Comparison of ENCODE assay signal across 8 cellular contexts in the genomic region with DNA sequence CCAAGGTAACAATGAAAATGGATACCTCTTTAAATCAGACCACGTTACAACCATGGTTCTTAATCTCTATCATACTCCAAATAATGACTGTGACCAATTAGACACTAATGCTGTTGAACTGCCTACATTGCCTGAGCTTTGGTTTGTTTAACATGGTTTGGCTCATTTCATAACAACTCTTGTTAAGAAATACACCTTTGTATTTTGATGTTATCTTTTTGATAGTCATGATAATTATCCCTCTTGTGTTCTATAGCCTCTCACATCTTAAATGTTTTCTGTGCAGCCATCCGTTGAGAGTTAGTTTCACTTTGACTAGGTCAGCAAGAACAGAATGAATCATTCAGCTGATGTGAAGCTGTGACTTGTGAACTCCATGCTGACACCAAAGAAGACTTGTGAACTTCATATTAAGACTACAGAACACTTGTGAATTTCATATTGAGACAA.
DNase-seq lines count a peak whose midpoint lies in the region; ATAC-seq and TF ChIP-seq lines count a peak whose summit lies in the region.

No MANE protein-coding gene starts in this region.

- H3K27me3 ChIP-seq in hepatocyte (no peaks in the 10 kb centered on the region), tibial artery (no peaks in the 10 kb centered on the region)

- peak; percentile 96 for ATAC-seq in GM19372 (IDR thresholded peaks at IDR 0.05; ENCODE audit: low read depth, unreplicated experiment)
- peak; percentile 99 for ATAC-seq in HG03196 (IDR thresholded peaks at IDR 0.05; ENCODE audit: unreplicated experiment)

- no peaks in the 10 kb centered on the region for H3K4me1 ChIP-seq in hepatocyte (ENCODE audit: insufficient read depth)
- H3K4me1 ChIP-seq in tibial artery = no peaks in the 10 kb centered on the region

- no peaks in the 10 kb centered on the region for H3K9me2 ChIP-seq in hepatocyte (replicated peaks; ENCODE audit: insufficient read depth)

- 41% methylated on average over 2 of the region's 2 CpGs for WGBS in hepatocyte (ENCODE audit: low lambda C conversion rate, missing lambda C conversion rate)

- intact Hi-C loops in tibial artery (cut with DNase I; ENCODE audit: low total_unique reads) = no loop called here

- H3K9me3 Mint-ChIP-seq in type B pancreatic cell = peaks cover 6% of the 10 kb centered on the region

- no peak overlapping the region for H3K4me3 ChIP-seq in hepatocyte
- H3K4me3 ChIP-seq in tibial artery = no peak overlapping the region

- H3K36me3 ChIP-seq in hepatocyte (replicated peaks; ENCODE audit: insufficient read depth, low read depth) (no peaks in the 10 kb centered on the region), tibial artery (no peaks in the 10 kb centered on the region)

- peaks cover 6% of the 10 kb centered on the region for H3K4me1 Mint-ChIP-seq in type B pancreatic cell (ENCODE audit: unreplicated experiment)

- peak overlapping the region; percentile 66 for H3K4me2 ChIP-seq in hepatocyte

- H2AFZ ChIP-seq in hepatocyte = peak overlapping the region; percentile 75

- no peak overlapping the region for H3K4me3 Mint-ChIP-seq in type B pancreatic cell

- DNase-seq in DMS79 treated with DMSO at 0.1 percent for 48 hours (lab: John Stamatoyannopoulos, UW) (peak; percentile 96), RKO (ENCODE audit: low spot score) (peak; percentile 53), hepatocyte (ENCODE audit: low spot score) (peak; percentile 15), type B pancreatic cell (ENCODE audit: extremely low spot score, unreplicated experiment) (no peak), NCI-H2171 (lab: John Stamatoyannopoulos, UW) (no peak), tibial artery (no peak)

- H3K9me3 ChIP-seq in hepatocyte (ENCODE audit: low read depth) (no peaks in the 10 kb centered on the region), tibial artery (no peaks in the 10 kb centered on the region)

- peak overlapping the region; percentile 12 for H3K27ac ChIP-seq in hepatocyte
- H3K27ac ChIP-seq in tibial artery = no peak overlapping the region

- H3K27ac Mint-ChIP-seq in type B pancreatic cell = no peak overlapping the region

- no peaks in the 10 kb centered on the region for H3K36me3 Mint-ChIP-seq in type B pancreatic cell

- H3K27me3 Mint-ChIP-seq in type B pancreatic cell = no peaks in the 10 kb centered on the region

- H3K79me2 ChIP-seq in hepatocyte = no peaks in the 10 kb centered on the region

- no peaks in the 10 kb centered on the region for H4K20me1 ChIP-seq in hepatocyte (ENCODE audit: insufficient read depth, poor library complexity, severe bottlenecking)

- TF ChIP-seq CTCF in hepatocyte (IDR thresholded peaks at IDR 0.05; ENCODE audit: poor library complexity) (no peak), type B pancreatic cell (conservative IDR thresholded peaks at IDR 0.05) (no peak), tibial artery (IDR thresholded peaks at IDR 0.05) (no peak)

Comparison
In these comparisons a context has a peak if more than half of its experiments do, and no peak if none do; other contexts are left out.
1. DNase-seq: peak in DMS79 treated with DMSO at 0.1 percent for 48 hours (single experiment), RKO (single experiment) and hepatocyte (single experiment); none in type B pancreatic cell (single experiment), NCI-H2171 (single experiment) and tibial artery (0 of 2).